ENCODE assay signal across 27 cellular contexts in genomic region chr1:13851726-13852125, GRCh38.
"Had no signal": no experiment of that assay in that cellular context is flagged by ENCODE, and none has a peak within 500 bp of the region (broad histone marks: within the 10 kb centered on the region; RNA-seq: fewer than 3 reads in every experiment).

No MANE protein-coding gene starts in this region.

- H3K36me3 ChIP-seq: stomach, suprapubic skin, thoracic aorta, thyroid gland, tibial artery, tibial nerve, transverse colon, upper lobe of left lung, upper lobe of right lung, uterus, vagina had no signal

- H3K4me1 ChIP-seq: stomach, suprapubic skin, testis, thyroid gland, tibial artery, tibial nerve, upper lobe of left lung, upper lobe of right lung, uterus, vagina had no signal

- DNase-seq: stimulated activated CD4-positive, alpha-beta T cell treated with anti-CD3 and anti-CD28 coated beads, Interleukin-2, amount 100 ng/mL, for 48 hours; stimulated activated CD4-positive, alpha-beta T cell treated with anti-CD3 and anti-CD28 coated beads, Interleukin-4, amount 100 ng/mL, for 1 hour; stimulated activated CD4-positive, alpha-beta T cell treated with anti-CD3 and anti-CD28 coated beads, Interleukin-4, amount 100 ng/mL, for 24 hours; stimulated activated CD4-positive, alpha-beta T cell treated with anti-CD3 and anti-CD28 coated beads, Interleukin-4, amount 100 ng/mL, for 4 hours; stimulated activated CD8-positive, alpha-beta memory T cell treated with anti-CD3 and anti-CD28 coated beads, Interleukin-4, amount 100 ng/mL, for 48 hours; stimulated activated naive B cell treated with anti-CD40 and anti-IgM and Interleukin-4, amounts not matched to agents 10 μg/mL and 1 μg/mL and 100 μg/mL, for 72 hours; stimulated activated naive CD4-positive, alpha-beta T cell; stimulated activated naive CD4-positive, alpha-beta T cell treated with Interleukin-2 at 50 U/mL for 16 hours; stimulated activated naive CD8-positive, alpha-beta T cell treated with anti-CD3 and anti-CD28 coated beads, Interleukin-15, amount 100 ng/mL, for 72 hours; stimulated activated naive CD8-positive, alpha-beta T cell treated with anti-CD3 and anti-CD28 coated beads, Interleukin-15, Interleukin-2, amounts not matched to agents 100 U/mL and 50 U/mL, for 24 hours; stomach; substantia nigra; testis; thyroid gland; tibial artery; transverse colon; trophoblast cell; upper lobe of left lung; upper lobe of right lung; uterus had no signal

- H3K9me3 ChIP-seq: suprapubic skin, testis, thoracic aorta, thyroid gland, transverse colon, upper lobe of left lung, upper lobe of right lung, uterus, vagina had no signal

- FAIRE-seq: urothelium cell line had no signal

- H3K4me3 ChIP-seq: stomach, suprapubic skin, testis, thoracic aorta, thyroid gland, tibial artery, tibial nerve, transverse colon, upper lobe of left lung, upper lobe of right lung, uterus, vagina had no signal

- H3K27me3 ChIP-seq: stomach, suprapubic skin, testis, thyroid gland, tibial artery, tibial nerve, transverse colon, upper lobe of left lung, upper lobe of right lung, uterus, vagina had no signal

- H3K27ac ChIP-seq: stomach, suprapubic skin, testis, thoracic aorta, thyroid gland, tibial artery, tibial nerve, transverse colon, upper lobe of left lung, upper lobe of right lung, uterus, vagina had no signal

- ATAC-seq: stimulated activated effector memory CD8-positive, alpha-beta T cell treated with anti-CD3 and anti-CD28 coated beads, Interleukin-12 subunit alpha, Interleukin-12 subunit beta, amount 100 ng/mL, for 72 hours; stimulated activated memory B cell treated with anti-CD40 and anti-IgM and Interleukin-4, amounts not matched to agents 10 μg/mL and 1 μg/mL and 100 μg/mL, for 72 hours; stimulated activated naive B cell treated with anti-CD40 and anti-IgM and Interleukin-4, amounts not matched to agents 10 μg/mL and 1 μg/mL and 100 μg/mL, for 72 hours; stimulated activated naive CD8-positive, alpha-beta T cell treated with anti-CD3 and anti-CD28 coated beads, Interleukin-15, amount 100 ng/mL, for 72 hours; stimulated activated naive CD8-positive, alpha-beta T cell treated with anti-CD3 and anti-CD28 coated beads, Interleukin-15, Interleukin-2, amounts not matched to agents 100 U/mL and 50 U/mL, for 24 hours; upper lobe of right lung had no signal
